ENCODE assay signal across 20 cellular contexts in the genomic region with DNA sequence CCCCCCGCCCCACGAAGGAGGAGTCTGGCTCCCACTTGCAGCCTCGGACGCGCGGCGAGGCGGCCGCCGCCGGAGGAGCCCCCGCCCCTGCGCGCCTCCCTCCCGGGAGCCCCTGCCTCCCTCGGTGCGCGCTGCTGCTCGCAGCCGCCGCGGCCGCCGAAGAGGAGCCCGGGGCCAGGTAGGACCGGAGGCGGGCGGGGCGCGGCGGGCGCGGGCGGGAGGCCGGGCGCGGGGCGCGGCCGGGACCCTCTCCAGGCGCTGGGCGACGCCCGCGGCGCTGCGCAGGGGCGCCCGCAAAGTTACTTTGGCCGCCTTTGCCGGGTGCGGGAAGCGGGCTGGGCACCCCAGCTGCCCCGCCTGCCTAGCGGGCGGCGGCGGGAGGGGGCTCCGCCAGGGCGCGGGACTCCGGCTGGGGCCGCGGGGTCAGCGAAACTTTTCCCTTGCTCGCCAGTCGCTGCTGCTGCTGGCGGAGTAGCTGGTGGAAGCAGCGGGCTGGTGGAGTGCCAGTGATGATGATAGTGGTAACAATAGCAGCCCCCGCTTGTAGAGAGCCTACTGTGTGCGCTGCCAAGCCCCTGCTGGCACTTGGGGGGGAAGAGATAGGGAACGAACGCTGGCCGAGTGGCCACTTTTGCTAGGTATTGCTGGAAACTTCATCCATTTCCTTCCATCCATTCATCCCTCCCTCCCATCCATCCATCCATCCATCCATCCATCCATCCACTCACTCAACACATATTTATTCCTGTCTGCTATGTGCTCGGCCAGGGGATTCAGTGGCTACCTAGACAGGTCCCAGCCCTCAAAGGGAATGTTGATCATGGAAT. TPM values are rescaled to one million over a fixed set of nuclear protein-coding genes. Genes with fewer than 3 reads are reported as not detected.
DNase-seq lines count a peak whose midpoint lies in the region; ATAC-seq, FAIRE-seq and TF ChIP-seq lines count a peak whose summit lies in the region.
"Had no signal": no experiment of that assay in that cellular context is flagged by ENCODE, and none has a peak within 500 bp of the region (broad histone marks: within the 10 kb centered on the region; RNA-seq: fewer than 3 reads in every experiment).

A gene with protein sequence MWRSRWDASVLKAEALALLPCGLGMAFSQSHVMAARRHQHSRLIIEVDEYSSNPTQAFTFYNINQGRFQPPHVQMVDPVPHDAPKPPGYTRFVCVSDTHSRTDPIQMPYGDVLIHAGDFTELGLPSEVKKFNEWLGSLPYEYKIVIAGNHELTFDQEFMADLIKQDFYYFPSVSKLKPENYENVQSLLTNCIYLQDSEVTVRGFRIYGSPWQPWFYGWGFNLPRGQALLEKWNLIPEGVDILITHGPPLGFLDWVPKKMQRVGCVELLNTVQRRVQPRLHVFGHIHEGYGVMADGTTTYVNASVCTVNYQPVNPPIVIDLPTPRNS (plus strand): TSS at position 34 of the 827 bp plus-strand sequence. CDS start 12,972 bp downstream, outside the sequence.

- H4K91ac ChIP-seq in H1 (replicated peaks; ENCODE audit: insufficient read length, low read length), result no peak within 1 kb of the TSS

- H3K79me2 ChIP-seq in H1 (ENCODE audit: control insufficient read depth in 1 of 2, insufficient read depth in 2 of 2, low read length in 2 of 2) (no peaks in the 10 kb centered on the region), neural cell (replicated peaks; ENCODE audit: insufficient read depth, low read length) (no peaks in the 10 kb centered on the region)

- no peak within 1 kb of the TSS for H2BK12ac ChIP-seq in H1 (ENCODE audit: low read depth, low read length)

- H3K4ac ChIP-seq in H1 (replicated peaks; ENCODE audit: insufficient read length, low read depth, low read length), result no peak within 1 kb of the TSS

- H3K9ac ChIP-seq in H1 (replicated peaks in 1 of 4; ENCODE audit: extremely low read depth in 1 of 4, low read depth in 3 of 4, low read length in 3 of 4) (peak within 1 kb of the TSS in 1 of 4 experiments; percentile 48; a peak in 1 of 7 replicates), neural cell (ENCODE audit: low read length) (peak within 1 kb of the TSS; percentile 48)
- H3K9ac ChIP-seq: KMS-11 had no signal

- peak within 1 kb of the TSS; percentile 91; the same call in 1 of the 2 replicates for H2AFZ ChIP-seq in H1 (ENCODE audit: low read length)
- H2AFZ ChIP-seq in neural cell (ENCODE audit: low read depth, low read length), result no peak within 1 kb of the TSS

- H3K14ac ChIP-seq in H1 (ENCODE audit: insufficient read length), result no peak within 1 kb of the TSS

- H4K20me1 ChIP-seq in H1 (replicated peaks in 1 of 2; ENCODE audit: control insufficient read depth in 1 of 2, insufficient read depth in 2 of 2, low read length in 2 of 2), result peaks cover 0 to 2% of the 10 kb centered on the region in 2 experiments
- no peaks in the 10 kb centered on the region for H4K20me1 ChIP-seq in neural cell (ENCODE audit: insufficient read depth)

- no peak within 1 kb of the TSS for H3K27ac ChIP-seq in right cardiac atrium (ENCODE audit: low read length)
- H3K27ac ChIP-seq in H1 (ENCODE audit: low read depth, low read length), result no peak within 1 kb of the TSS
- H3K27ac ChIP-seq in neural cell (ENCODE audit: low read length), result no peak within 1 kb of the TSS
- H3K27ac ChIP-seq: KMS-11, spleen had no signal

- H3K4me2 ChIP-seq in H1 (ENCODE audit: insufficient read depth in 1 of 2, low read depth in 2 of 2, low read length in 2 of 2), result peak within 1 kb of the TSS; percentile 53 to 82
- peak within 1 kb of the TSS; percentile 45 for H3K4me2 ChIP-seq in neural cell (ENCODE audit: low read length)
- H3K4me2 ChIP-seq: KMS-11 had no signal

- CTCF ChIA-PET in H1 (lab: Charles Lee; ENCODE audit: partially characterized antibody), result interaction anchor here (0.6 to 1.4 kb wide), 3 partner anchors 10 to 24 kb away, joined by 3 read pairs; no protein-coding TSS in a partner anchor

- H2BK20ac ChIP-seq in H1 (ENCODE audit: low read length), result no peak within 1 kb of the TSS

- no peaks in the 10 kb centered on the region for H3F3A ChIP-seq in neural cell (ENCODE audit: insufficient read depth, low read length, poor library complexity, severe bottlenecking)

- no peak within 1 kb of the TSS for H2AK5ac ChIP-seq in H1 (ENCODE audit: low read depth, low read length)

- no peak for TF ChIP-seq RAD21 in H1 (IDR thresholded peaks at IDR 0.05 in 1 of 2, conservative IDR thresholded peaks at IDR 0.05 in 1 of 2; ENCODE audit: low read depth in 2 of 2, low read length in 2 of 2)
- no peak for TF ChIP-seq RAD21 in neural cell (conservative IDR thresholded peaks at IDR 0.05)

- H3K27me3 ChIP-seq in right cardiac atrium (ENCODE audit: control insufficient read depth, insufficient read depth) (no peaks in the 10 kb centered on the region), H1 (replicated peaks in 1 of 4; ENCODE audit: control insufficient read depth in 3 of 4, extremely low read depth in 1 of 4, insufficient read depth in 3 of 4, low read length in 3 of 4) (peaks cover 14 to 46% (median 38%) of the 10 kb centered on the region in 4 experiments), neural cell (ENCODE audit: insufficient read depth, low read depth, low read length) (no peaks in the 10 kb centered on the region)

- no peak within 1 kb of the TSS for H2BK5ac ChIP-seq in H1 (ENCODE audit: low read depth, low read length)

- no peak for FAIRE-seq in H1 (lab: Jason Lieb, UNC)

- TF ChIP-seq CTCF in H1 (IDR thresholded peaks at IDR 0.05; ENCODE audit: control extremely low read depth in 1 of 3, insufficient read depth in 1 of 3, low read depth in 1 of 3, low read length in 3 of 3) (no peak), neural cell (IDR thresholded peaks at IDR 0.05; ENCODE audit: poor library complexity, severe bottlenecking) (no peak)

- no peak within 1 kb of the TSS for H2BK15ac ChIP-seq in H1 (ENCODE audit: low read length)

- no peaks in the 10 kb centered on the region for H3K79me1 ChIP-seq in H1 (ENCODE audit: low read depth, low read length)

- H2BK120ac ChIP-seq in H1 (replicated peaks; ENCODE audit: low read depth, low read length), result no peak within 1 kb of the TSS

- intact Hi-C loops in right cardiac atrium (cut with DNase I), result no loop called here
- intact Hi-C loops in left ventricle myocardium superior (cut with micrococcal nuclease), result no loop called here

- H3K4me1 ChIP-seq in right cardiac atrium (ENCODE audit: control insufficient read depth, insufficient read depth, low read length) (no peaks in the 10 kb centered on the region), H1 (replicated peaks in 1 of 4; ENCODE audit: control insufficient read depth in 3 of 4, insufficient read depth in 4 of 4, low read length in 3 of 4) (peaks cover 0 to 5% (median 2%) of the 10 kb centered on the region in 4 experiments; a peak in 6 of 7 replicates)

- no peaks in the 10 kb centered on the region for H3K36me3 ChIP-seq in H1 (ENCODE audit: control insufficient read depth in 2 of 4, insufficient read depth in 4 of 4, low read length in 3 of 4)
- H3K36me3 ChIP-seq in neural cell (ENCODE audit: insufficient read depth, low read length), result no peaks in the 10 kb centered on the region
- H3K36me3 ChIP-seq: spleen had no signal

- no peak within 1 kb of the TSS for H4K5ac ChIP-seq in H1 (ENCODE audit: insufficient read length, low read depth, low read length)

- 2% methylated on average over 75 of the region's 75 CpGs for WGBS in right cardiac atrium
- WGBS in H1 (ENCODE audit: extremely low coverage in 1 of 2, insufficient coverage in 1 of 2, insufficient read length in 1 of 2, insufficient replicate concordance in 2 of 2, low coverage in 1 of 2, low lambda C conversion rate in 2 of 2, missing lambda C conversion rate in 1 of 2), 2 experiments, result 12% methylated on average over 18 of the region's 75 CpGs; no CpG with 5 or more reads in 1 of the 2 experiments

- no peaks in the 10 kb centered on the region for H3K9me3 ChIP-seq in right cardiac atrium (ENCODE audit: control insufficient read depth, low read length)
- H3K9me3 ChIP-seq in H1 (ENCODE audit: insufficient read depth in 2 of 2, low read depth in 1 of 2, low read length in 1 of 2), result no peaks in the 10 kb centered on the region
- H3K9me3 ChIP-seq in neural cell (ENCODE audit: low read length), result no peaks in the 10 kb centered on the region
- H3K9me3 ChIP-seq: spleen had no signal

- H3K56ac ChIP-seq in H1 (replicated peaks; ENCODE audit: insufficient read length, low read depth, low read length), result no peak within 1 kb of the TSS

- DNase-seq in right cardiac atrium (peak in 2 of 3 donors; percentile 63), left ventricle myocardium superior (no peak), H1 (ENCODE audit: low read depth in 1 of 2, low spot score in 2 of 2) (no peak), SIG-M5 treated with dmso at 0.1 percent for 504 hours (lab: John Stamatoyannopoulos, UW; ENCODE audit: unreplicated experiment) (no peak)
- no peak for DNase-seq in activated CD4-positive, CD25-positive, alpha-beta regulatory T cell treated with anti-CD3 and anti-CD28 coated beads, Interleukin-2, amount 50 U/mL, for 72 hours
- DNase-seq: activated CD4-positive, alpha-beta T cell treated with anti-CD3 and anti-CD28 coated beads, Interleukin-2, amount 10 ng/mL, durations not matched to agents 24 days and 14 days; activated T-cell treated with anti-CD3 and anti-CD28 coated beads, Interleukin-2, amount 50 U/mL, for 1 hour; AML-193; NCI-H524 treated with DMSO at 0.1 percent for 48 hours; spleen; stimulated activated naive CD8-positive, alpha-beta T cell treated with anti-CD3 and anti-CD28 coated beads, Interleukin-15, amount 100 ng/mL, for 72 hours had no signal

- H3K23ac ChIP-seq in H1 (ENCODE audit: insufficient read length), result no peak within 1 kb of the TSS

- POLR2A ChIA-PET in H1 (lab: Charles Lee; ENCODE audit: partially characterized antibody), result no interaction called here

- TF ChIP-seq POLR2A in H1 (IDR thresholded peaks at IDR 0.05; ENCODE audit: control extremely low read depth in 1 of 2, low read depth in 2 of 2, low read length in 2 of 2), result no peak

- H4K8ac ChIP-seq in H1 (ENCODE audit: extremely low read depth, insufficient read depth, low read length), result peak within 1 kb of the TSS; percentile 36; the same call in 1 of the 2 replicates

- H3K4me3 ChIP-seq in right cardiac atrium (ENCODE audit: low read length) (peak within 1 kb of the TSS; percentile 52), H1 (ENCODE audit: extremely low read depth in 1 of 4, insufficient read depth in 2 of 4, low read depth in 3 of 4, low read length in 4 of 4) (peak within 1 kb of the TSS; percentile 38 to 61 (median 41)), neural cell (ENCODE audit: low read length) (peak within 1 kb of the TSS; percentile 69)

- ATAC-seq in right cardiac atrium (no peak), left ventricle myocardium superior (no peak), HG03571 (IDR thresholded peaks at IDR 0.05; ENCODE audit: unreplicated experiment) (no peak), HG03565 (IDR thresholded peaks at IDR 0.05; ENCODE audit: unreplicated experiment) (no peak)
- ATAC-seq: activated naive CD4-positive, alpha-beta T cell treated with anti-CD3 and anti-CD28 coated beads, Interleukin-2, amount 50 U/mL, for 72 hours had no signal

- peaks cover 5% of the 10 kb centered on the region; the same call in 1 of the 2 replicates for H3K23me2 ChIP-seq in H1 (ENCODE audit: low read depth, low read length)

- H3K9me2 ChIP-seq in neural cell (ENCODE audit: insufficient read depth, low read length), result no peaks in the 10 kb centered on the region

- H3K18ac ChIP-seq in H1 (ENCODE audit: extremely low read depth, low read length), result no peak within 1 kb of the TSS

- TF ChIP-seq EP300 in H1 (IDR thresholded peaks at IDR 0.05; ENCODE audit: borderline replicate concordance in 1 of 2, low read depth in 2 of 2, low read length in 2 of 2) (no peak), neural cell (conservative IDR thresholded peaks at IDR 0.05; ENCODE audit: poor library complexity, severe bottlenecking) (no peak)

RNA-seq across cellular contexts. Expression of the gene that starts here (rescaled TPM):
- total RNA-seq in right cardiac atrium (under 1 TPM in 1 of 4 donors, not detected in 3; 0.38 TPM), left ventricle myocardium superior (not detected)
- polyA plus RNA-seq in right cardiac atrium (0.05 TPM), H1 (2011; rRNA removed) (0.13 and 0.29 TPM in 2 replicates), neural cell (24.1 and 33.4 TPM in 2 replicates)
- total RNA-seq in H1 (2021; fragmentation: NEBNext Ultra II Directional; extraction: Animal tissue kit (Norgen Biotek cat#: 25700)), result 0.37 TPM in 1 of 2 replicates, not detected in the other
- polyA plus RNA-seq in H1 (2011; cell fraction: cytosol; rRNA removed), result 0.14 TPM
- polyA plus RNA-seq in H1 (2011; cell fraction: nucleus; rRNA removed), result 0.36 TPM
- polyA plus RNA-seq in H1 (2012, experiment 1 of 2), result 0.23 to 0.39 TPM (median 0.34 TPM) in 4 replicates
- not detected for polyA plus RNA-seq in H1 (2012, experiment 2 of 2)
- polyA plus RNA-seq in H1 (2013, experiment 1 of 2), result 0.08 TPM
- 0.07 TPM for polyA plus RNA-seq in H1 (2013, experiment 2 of 2)
- polyA minus RNA-seq in H1 (2011; rRNA and poly(A)+ RNA removed), result 0.20 TPM in 1 of 2 replicates, not detected in the other
- not detected for polyA minus RNA-seq in H1 (2011; cell fraction: cytosol; rRNA and poly(A)+ RNA removed)
- polyA minus RNA-seq in H1 (2011; cell fraction: nucleus; rRNA and poly(A)+ RNA removed), result 0.40 TPM
- 24.0 and 26.1 TPM in 2 replicates for polyA minus RNA-seq in neural cell
- total RNA-seq: activated CD4-positive, alpha-beta T cell treated with anti-CD3 and anti-CD28 coated beads, Interleukin-2, amount 10 ng/mL, durations not matched to agents 24 days and 14 days; activated naive CD4-positive, alpha-beta T cell treated with anti-CD3 and anti-CD28 coated beads, Interleukin-2, amount 50 U/mL, for 72 hours; H4; omental fat pad; RPMI7951; T-helper 2 cell treated with Interferon-gamma antibody and Interleukin-4, amounts not matched to agents 100 ng/mL and 5 ng/mL, for 36 hours had no signal

Comparison
In these comparisons a context has a peak if more than half of its experiments do, and no peak if none do; other contexts are left out.
1. RNA of the gene that starts here (polyA plus RNA-seq): 24.1 to 33.4 TPM in neural cell; 0.07 to 0.39 TPM in H1 and 0.05 TPM in right cardiac atrium (single experiment); every median in the first group is over 10 times any median in the second.
2. Peak in DNase-seq and H3K4me3 ChIP-seq in right cardiac atrium; RNA of the gene not detected or under 1 TPM.
3. Peak in every context shown above with its lines, with median percentiles within 50 percentile points of each other: H3K4me3 ChIP-seq.